34 cellular contexts compared by ENCODE assay signal in genomic region chr21:29643289-29643688, GRCh38.
"Had no signal": no experiment of that assay in that cellular context is flagged by ENCODE, and none has a peak within 500 bp of the region (broad histone marks: within the 10 kb centered on the region; RNA-seq: fewer than 3 reads in every experiment).

No MANE protein-coding gene starts in this region.

- ATAC-seq: activated CD8-positive, alpha-beta memory T cell treated with anti-CD3 and anti-CD28 coated beads, Interleukin-2, amount 10 ng/mL, durations not matched to agents 7 days and 5 days; activated CD8-positive, alpha-beta T cell treated with anti-CD3 and anti-CD28 coated beads, Interleukin-2, amount 10 ng/mL, durations not matched to agents 7 days and 5 days; activated naive CD8-positive, alpha-beta T cell treated with anti-CD3 and anti-CD28 coated beads, Interleukin-2, amount 50 U/mL, for 24 hours; body of pancreas had no signal

- H3K36me3 Mint-ChIP-seq: activated CD4-positive, alpha-beta memory T cell treated with anti-CD3 and anti-CD28 coated beads for 36 hours; activated CD8-positive, alpha-beta memory T cell treated with anti-CD3 and anti-CD28 coated beads, Interleukin-2, amount 10 ng/mL, durations not matched to agents 7 days and 5 days; activated naive CD4-positive, alpha-beta T cell treated with anti-CD3 and anti-CD28 coated beads, Interleukin-2, amount 10 ng/mL, durations not matched to agents 7 days and 5 days; activated naive CD4-positive, alpha-beta T cell treated with anti-CD3 and anti-CD28 coated beads, Interleukin-2, amount 50 U/mL, for 24 hours had no signal

- H3K4me1 Mint-ChIP-seq: activated CD4-positive, alpha-beta T cell treated with anti-CD3 and anti-CD28 coated beads, Interleukin-2, amount 10 ng/mL, durations not matched to agents 24 days and 14 days; activated CD8-positive, alpha-beta memory T cell treated with anti-CD3 and anti-CD28 coated beads, Interleukin-2, amount 10 ng/mL, durations not matched to agents 7 days and 5 days; activated naive CD4-positive, alpha-beta T cell treated with anti-CD3 and anti-CD28 coated beads, Interleukin-2, amount 10 ng/mL, durations not matched to agents 7 days and 5 days had no signal

- H3K27me3 Mint-ChIP-seq: activated B cell treated with CpG ODN at 0.5 μM for 24 hours; activated CD4-positive, alpha-beta memory T cell treated with anti-CD3 and anti-CD28 coated beads for 36 hours; activated CD4-positive, alpha-beta T cell treated with anti-CD3 and anti-CD28 coated beads, Interleukin-2, amount 10 ng/mL, durations not matched to agents 24 days and 14 days; activated CD8-positive, alpha-beta memory T cell treated with anti-CD3 and anti-CD28 coated beads, Interleukin-2, amount 10 ng/mL, durations not matched to agents 7 days and 5 days; activated naive CD4-positive, alpha-beta T cell treated with anti-CD3 and anti-CD28 coated beads, Interleukin-2, amount 10 ng/mL, durations not matched to agents 7 days and 5 days; activated naive CD4-positive, alpha-beta T cell treated with anti-CD3 and anti-CD28 coated beads, Interleukin-2, amount 50 U/mL, for 24 hours; activated naive CD8-positive, alpha-beta T cell; activated naive CD8-positive, alpha-beta T cell treated with anti-CD3 and anti-CD28 coated beads, Interleukin-2, amount 10 ng/mL, durations not matched to agents 7 days and 5 days; activated naive CD8-positive, alpha-beta T cell treated with anti-CD3 and anti-CD28 coated beads, Interleukin-2, amount 50 U/mL, for 24 hours; activated T-cell treated with anti-CD3 and anti-CD28 coated beads, Interleukin-2, amount 50 U/mL, for 24 hours had no signal

- H3K27ac Mint-ChIP-seq: activated B cell treated with CpG ODN at 0.5 μM for 24 hours; activated CD4-positive, alpha-beta memory T cell treated with anti-CD3 and anti-CD28 coated beads for 36 hours; activated CD4-positive, alpha-beta T cell treated with anti-CD3 and anti-CD28 coated beads, Interleukin-2, amount 10 ng/mL, durations not matched to agents 24 days and 14 days; activated CD8-positive, alpha-beta memory T cell treated with anti-CD3 and anti-CD28 coated beads, Interleukin-2, amount 10 ng/mL, durations not matched to agents 7 days and 5 days; activated CD8-positive, alpha-beta T cell treated with anti-CD3 and anti-CD28 coated beads, Interleukin-2, amount 10 ng/mL, durations not matched to agents 7 days and 5 days; activated naive CD4-positive, alpha-beta T cell treated with anti-CD3 and anti-CD28 coated beads, Interleukin-2, amount 10 ng/mL, durations not matched to agents 7 days and 5 days; activated naive CD4-positive, alpha-beta T cell treated with anti-CD3 and anti-CD28 coated beads, Interleukin-2, amount 50 U/mL, for 24 hours; activated naive CD8-positive, alpha-beta T cell; activated naive CD8-positive, alpha-beta T cell treated with anti-CD3 and anti-CD28 coated beads, Interleukin-2, amount 10 ng/mL, durations not matched to agents 7 days and 5 days; activated naive CD8-positive, alpha-beta T cell treated with anti-CD3 and anti-CD28 coated beads, Interleukin-2, amount 50 U/mL, for 24 hours; activated T-cell treated with anti-CD3 and anti-CD28 coated beads, Interleukin-2, amount 50 U/mL, for 24 hours; activated T-helper 2 cell treated with anti-CD3 and anti-CD28 coated beads, Interferon-gamma antibody, Interleukin-2, Interleukin-4, amounts not matched to agents 10 μg/mL and 5 μg/mL and 100 μg/mL, durations not matched to agents 14 hours and 24 hours and 36 hours; T-helper 1 cell treated with Interleukin-12 subunit alpha and Interleukin-12 subunit beta and Interleukin-4 antibody, amounts not matched to agents 30 μg/mL and 1 μg/mL, for 36 hours; T-helper 2 cell treated with Interferon-gamma antibody and Interleukin-4, amounts not matched to agents 5 μg/mL and 100 μg/mL, for 36 hours had no signal

- DNase-seq: activated B cell treated with CpG ODN at 0.5 μM for 24 hours; activated CD4-positive, alpha-beta memory T cell treated with anti-CD3 and anti-CD28 coated beads for 36 hours; activated CD4-positive, alpha-beta T cell treated with anti-CD3 and anti-CD28 coated beads for 4 hours; activated CD4-positive, alpha-beta T cell treated with anti-CD3 and anti-CD28 coated beads, Interleukin-2, amount 10 ng/mL, durations not matched to agents 24 days and 14 days; activated CD4-positive, alpha-beta T cell treated with anti-CD3 and anti-CD28 coated beads, Interleukin-2, amount 50 U/mL, for 1 hour; activated CD4-positive, alpha-beta T cell treated with anti-CD3 and anti-CD28 coated beads, Interleukin-2, amount 50 U/mL, for 4 hours; activated CD4-positive, CD25-positive, alpha-beta regulatory T cell treated with anti-CD3 and anti-CD28 coated beads, Interleukin-2, amount 50 U/mL, for 72 hours; activated CD8-positive, alpha-beta memory T cell treated with anti-CD3 and anti-CD28 coated beads for 24 hours; activated CD8-positive, alpha-beta memory T cell treated with anti-CD3 and anti-CD28 coated beads, Interleukin-2, amount 10 ng/mL, durations not matched to agents 7 days and 5 days; activated CD8-positive, alpha-beta memory T cell treated with anti-CD3 and anti-CD28 coated beads, Interleukin-2, amount 50 U/mL, for 48 hours; activated CD8-positive, alpha-beta T cell treated with anti-CD3 and anti-CD28 coated beads, Interleukin-2, amount 10 ng/mL, durations not matched to agents 7 days and 5 days; activated effector memory CD4-positive, alpha-beta T cell treated with Interleukin-2 at 50 U/mL for 16 hours; activated gamma-delta T cell; activated naive CD4-positive, alpha-beta T cell treated with anti-CD3 and anti-CD28 coated beads, Interleukin-2, amount 10 ng/mL, durations not matched to agents 7 days and 5 days; activated naive CD4-positive, alpha-beta T cell treated with Interleukin-2 at 50 U/mL for 16 hours; activated naive CD8-positive, alpha-beta T cell treated with anti-CD3 and anti-CD28 coated beads, Interleukin-2, amount 10 ng/mL, durations not matched to agents 7 days and 5 days; activated naive CD8-positive, alpha-beta T cell treated with anti-CD3 and anti-CD28 coated beads, Interleukin-2, amount 50 U/mL, for 24 hours; activated T-cell treated with anti-CD3 and anti-CD28 coated beads, Interleukin-2, amount 50 U/mL, for 24 hours; activated T-cell treated with anti-CD3 and anti-CD28 coated beads, Interleukin-2, amount 50 U/mL, for 48 hours; amniotic stem cell; aorta; body of pancreas; brain microvascular endothelial cell; central memory CD4-positive, alpha-beta T cell; T-helper 2 cell; T-helper 9 cell had no signal

- FAIRE-seq: astrocyte, colon, TTC549 had no signal

- H3K9me3 Mint-ChIP-seq: activated CD4-positive, alpha-beta memory T cell treated with anti-CD3 and anti-CD28 coated beads for 36 hours; activated naive CD4-positive, alpha-beta T cell treated with anti-CD3 and anti-CD28 coated beads, Interleukin-2, amount 10 ng/mL, durations not matched to agents 7 days and 5 days; activated naive CD4-positive, alpha-beta T cell treated with anti-CD3 and anti-CD28 coated beads, Interleukin-2, amount 50 U/mL, for 24 hours; activated naive CD8-positive, alpha-beta T cell treated with anti-CD3 and anti-CD28 coated beads, Interleukin-2, amount 10 ng/mL, durations not matched to agents 7 days and 5 days; activated naive CD8-positive, alpha-beta T cell treated with anti-CD3 and anti-CD28 coated beads, Interleukin-2, amount 50 U/mL, for 24 hours; activated T-cell treated with anti-CD3 and anti-CD28 coated beads, Interleukin-2, amount 50 U/mL, for 24 hours; activated T-helper 2 cell treated with anti-CD3 and anti-CD28 coated beads, Interferon-gamma antibody, Interleukin-2, Interleukin-4, amounts not matched to agents 10 μg/mL and 5 μg/mL and 100 μg/mL, durations not matched to agents 14 hours and 24 hours and 36 hours; T-helper 2 cell treated with Interferon-gamma antibody and Interleukin-4, amounts not matched to agents 5 μg/mL and 100 μg/mL, for 36 hours had no signal

- H3K4me3 Mint-ChIP-seq: activated B cell treated with CpG ODN at 0.5 μM for 24 hours; activated CD4-positive, alpha-beta memory T cell treated with anti-CD3 and anti-CD28 coated beads for 36 hours; activated CD4-positive, alpha-beta T cell treated with anti-CD3 and anti-CD28 coated beads, Interleukin-2, amount 10 ng/mL, durations not matched to agents 24 days and 14 days; activated CD8-positive, alpha-beta memory T cell treated with anti-CD3 and anti-CD28 coated beads, Interleukin-2, amount 10 ng/mL, durations not matched to agents 7 days and 5 days; activated CD8-positive, alpha-beta T cell treated with anti-CD3 and anti-CD28 coated beads, Interleukin-2, amount 10 ng/mL, durations not matched to agents 7 days and 5 days; activated naive CD4-positive, alpha-beta T cell treated with anti-CD3 and anti-CD28 coated beads, Interleukin-2, amount 10 ng/mL, durations not matched to agents 7 days and 5 days; activated naive CD4-positive, alpha-beta T cell treated with anti-CD3 and anti-CD28 coated beads, Interleukin-2, amount 50 U/mL, for 24 hours; activated naive CD8-positive, alpha-beta T cell; activated naive CD8-positive, alpha-beta T cell treated with anti-CD3 and anti-CD28 coated beads, Interleukin-2, amount 10 ng/mL, durations not matched to agents 7 days and 5 days; activated naive CD8-positive, alpha-beta T cell treated with anti-CD3 and anti-CD28 coated beads, Interleukin-2, amount 50 U/mL, for 24 hours; activated T-cell treated with anti-CD3 and anti-CD28 coated beads, Interleukin-2, amount 50 U/mL, for 24 hours; T-helper 1 cell treated with Interleukin-12 subunit alpha and Interleukin-12 subunit beta and Interleukin-4 antibody, amounts not matched to agents 30 μg/mL and 1 μg/mL, for 36 hours; T-helper 2 cell treated with Interferon-gamma antibody and Interleukin-4, amounts not matched to agents 5 μg/mL and 100 μg/mL, for 36 hours had no signal
